Comparison of ENCODE assay signal across 28 cellular contexts in the genomic region with DNA sequence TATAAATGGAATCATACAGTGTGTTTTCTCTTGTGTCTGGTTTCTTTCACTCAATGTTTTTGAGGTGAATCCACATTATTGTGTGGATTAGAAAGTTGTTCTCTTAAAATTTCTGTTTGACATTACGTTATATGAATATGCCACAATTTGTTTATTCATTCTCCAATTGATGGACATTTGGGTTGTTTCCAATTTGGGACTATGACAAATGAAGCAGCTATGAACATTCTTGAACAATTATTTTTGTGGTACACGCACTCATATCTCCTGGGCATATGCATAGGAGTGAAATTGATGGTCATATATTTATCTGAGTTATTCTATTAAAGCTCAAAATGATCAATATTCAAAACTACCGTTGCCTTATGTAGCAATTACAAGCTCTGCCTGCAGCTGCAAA. TPM values are rescaled to one million over a fixed set of nuclear protein-coding genes. Genes with fewer than 3 reads are reported as not detected.
"Had no signal": no experiment of that assay in that cellular context is flagged by ENCODE, and none has a peak within 500 bp of the region (broad histone marks: within the 10 kb centered on the region; RNA-seq: fewer than 3 reads in every experiment).

No MANE protein-coding gene starts in this region.

- H3K9me3 ChIP-seq: colonic mucosa, esophagus muscularis mucosa, esophagus squamous epithelium, gastrocnemius medialis, gastroesophageal sphincter, heart left ventricle, heart right ventricle had no signal

- ATAC-seq: effector memory CD8-positive, alpha-beta T cell; esophagus mucosa; foreskin keratinocyte; gastrocnemius medialis; gastroesophageal sphincter; heart left ventricle; heart right ventricle had no signal

- H3K27ac ChIP-seq: colonic mucosa, coronary artery, dorsolateral prefrontal cortex, epithelial cell of prostate, esophagus muscularis mucosa, esophagus squamous epithelium, foreskin keratinocyte, gastrocnemius medialis, gastroesophageal sphincter, heart left ventricle, heart right ventricle had no signal

- H3K36me3 ChIP-seq: colonic mucosa, esophagus muscularis mucosa, esophagus squamous epithelium, gastrocnemius medialis, gastroesophageal sphincter, heart left ventricle, heart right ventricle had no signal

- DNase-seq: colonic mucosa; cortex of kidney; dermis blood vessel endothelial cell; dorsolateral prefrontal cortex; effector CD4-positive, alpha-beta T cell; effector CD8-positive, alpha-beta T cell; effector memory CD4-positive, alpha-beta T cell; effector memory CD8-positive, alpha-beta T cell; endodermal cell; erythroblast; esophagus squamous epithelium; foreskin fibroblast; foreskin keratinocyte; foreskin melanocyte; gastrocnemius medialis; glutamatergic neuron; head of caudate nucleus; heart left ventricle; heart right ventricle had no signal

- H3K27me3 ChIP-seq: colonic mucosa, dorsolateral prefrontal cortex, esophagus muscularis mucosa, foreskin keratinocyte, gastrocnemius medialis, gastroesophageal sphincter had no signal

- H3K4me3 ChIP-seq: colonic mucosa, coronary artery, dorsolateral prefrontal cortex, esophagus muscularis mucosa, esophagus squamous epithelium, gastrocnemius medialis, gastroesophageal sphincter, heart left ventricle, heart right ventricle had no signal

- FAIRE-seq: colon, endometrium, endothelial cell of umbilical vein, frontal cortex had no signal

RNA-seq across cellular contexts. Expression of gene THRB, which starts 5.3 kb away (rescaled TPM):
- total RNA-seq: endothelial cell of umbilical vein had no signal
